1 cellular context compared by ENCODE assay signal in genomic region chr6:32127717-32128592, GRCh38.
TF ChIP-seq lines count a peak whose summit lies in the region.

TSS of gene ATF6B (minus strand) at chr6:32128246. CDS start at chr6:32128207, 39 bp downstream.

TF ChIP-seq in K562, 482 proteins besides CTCF, POLR2A, EP300 and RAD21 (continued from another document and continues in another):
- TF ChIP-seq CLOCK (CRISPR knock-in tag; IDR thresholded peaks at IDR 0.05; ENCODE audit: borderline replicate concordance) (no peak), ELK1 (CRISPR knock-in tag; IDR thresholded peaks at IDR 0.05) (no peak), IRF2 (CRISPR knock-in tag; IDR thresholded peaks at IDR 0.05) (no peak), GTF2A2 (tag; IDR thresholded peaks at IDR 0.05) (no peak), SAFB (IDR thresholded peaks at IDR 0.05; ENCODE audit: borderline replicate concordance, low read depth, low read length) (no peak), SREBF2 (CRISPR knock-in tag; IDR thresholded peaks at IDR 0.05) (no peak), ZBTB7A (IDR thresholded peaks at IDR 0.05; ENCODE audit: borderline replicate concordance, control insufficient read depth, low read depth, low read length) (peak; percentile 72; the same call in 1 of the 2 replicates), CREB1 (IDR thresholded peaks at IDR 0.05) (peak; percentile 70), CREB1 (CRISPR knock-in tag; IDR thresholded peaks at IDR 0.05) (peak; percentile 47; the same call in 1 of the 2 replicates), CHCHD3 (CRISPR knock-in tag; IDR thresholded peaks at IDR 0.05) (no peak), ARNT (IDR thresholded peaks at IDR 0.05) (peak in 1 of 2 experiments; percentile 71; a peak in 1 of 4 replicates), MCM2 (IDR thresholded peaks at IDR 0.05; ENCODE audit: low read depth) (no peak), MCM3 (IDR thresholded peaks at IDR 0.05) (no peak), POLR2B (IDR thresholded peaks at IDR 0.05; ENCODE audit: low read depth, partially characterized antibody) (peak; percentile 81), NFXL1 (CRISPR knock-in tag; IDR thresholded peaks at IDR 0.05) (no peak), ZNF232 (CRISPR knock-in tag; IDR thresholded peaks at IDR 0.05) (0 out of 2 replicates have a peak, but pooled peaks have one; percentile 57), JUND (IDR thresholded peaks at IDR 0.05; ENCODE audit: borderline replicate concordance, low read depth, low read length) (peak; percentile 76), JUND (tag; IDR thresholded peaks at IDR 0.05; ENCODE audit: borderline replicate concordance, low read depth, low read length) (peak; percentile 51; the same call in 1 of the 3 replicates), NR2C1 (IDR thresholded peaks at IDR 0.05) (peak; percentile 61; the same call in 1 of the 2 replicates), NR2C1 (tag; IDR thresholded peaks at IDR 0.05) (no peak; the same call in none of the 2 replicates), TFE3 (CRISPR knock-in tag; IDR thresholded peaks at IDR 0.05) (no peak), KLF10 (CRISPR knock-in tag; IDR thresholded peaks at IDR 0.05) (no peak), TAL1 (IDR thresholded peaks at IDR 0.05) (no peak), SOX6 (IDR thresholded peaks at IDR 0.05) (0 out of 2 replicates have a peak, but pooled peaks have one; percentile 6), SMAD3 (CRISPR knock-in tag; conservative IDR thresholded peaks at IDR 0.05) (0 out of 2 replicates have a peak, but pooled peaks have one; percentile 32), ZNF431 (CRISPR knock-in tag; IDR thresholded peaks at IDR 0.05) (no peak), CBX3 (IDR thresholded peaks at IDR 0.05; ENCODE audit: borderline replicate concordance in 1 of 2, low read length in 2 of 2) (no peak), CREBBP (IDR thresholded peaks at IDR 0.05; ENCODE audit: low read depth, low read length) (no peak), ILF3 (IDR thresholded peaks at IDR 0.05; ENCODE audit: borderline replicate concordance) (no peak), RBM39 (optimal IDR thresholded peaks at IDR 0.05; ENCODE audit: low read depth, low read length) (no peak), ZNF444 (CRISPR knock-in tag; IDR thresholded peaks at IDR 0.05) (no peak), ZNF133 (CRISPR knock-in tag; IDR thresholded peaks at IDR 0.05) (no peak), IFI16 (CRISPR knock-in tag; IDR thresholded peaks at IDR 0.05) (no peak), FOXK1 (CRISPR knock-in tag; IDR thresholded peaks at IDR 0.05; ENCODE audit: borderline replicate concordance) (no peak), LARP7 (IDR thresholded peaks at IDR 0.05) (peak; percentile 22; the same call in 1 of the 2 replicates), TEAD1 (CRISPR knock-in tag; IDR thresholded peaks at IDR 0.05) (0 out of 4 replicates have a peak, but pooled peaks of 1 of the 2 experiments have one; percentile 6), PRPF4 (IDR thresholded peaks at IDR 0.05; ENCODE audit: insufficient read depth, low read depth, low read length, poor library complexity, severe bottlenecking) (no peak), PRMT5 (CRISPR knock-in tag; IDR thresholded peaks at IDR 0.05) (no peak), NFATC3 (IDR thresholded peaks at IDR 0.05) (peak; percentile 62; the same call in 1 of the 2 replicates), ZNF75A (CRISPR knock-in tag; IDR thresholded peaks at IDR 0.05) (no peak), HSF4 (CRISPR knock-in tag; IDR thresholded peaks at IDR 0.05; ENCODE audit: borderline replicate concordance) (no peak), ZNF561 (CRISPR knock-in tag; conservative IDR thresholded peaks at IDR 0.05) (no peak), E2F3 (CRISPR knock-in tag; IDR thresholded peaks at IDR 0.05) (no peak), FOXM1 (IDR thresholded peaks at IDR 0.05; ENCODE audit: low read depth) (peak; percentile 78), FOXM1 (CRISPR knock-in tag; IDR thresholded peaks at IDR 0.05; ENCODE audit: low read depth) (no peak), ZNF12 (CRISPR knock-in tag; IDR thresholded peaks at IDR 0.05) (no peak), NFIX (CRISPR knock-in tag; IDR thresholded peaks at IDR 0.05; ENCODE audit: low read depth) (no peak)
- TF ChIP-seq, protein P1, sequence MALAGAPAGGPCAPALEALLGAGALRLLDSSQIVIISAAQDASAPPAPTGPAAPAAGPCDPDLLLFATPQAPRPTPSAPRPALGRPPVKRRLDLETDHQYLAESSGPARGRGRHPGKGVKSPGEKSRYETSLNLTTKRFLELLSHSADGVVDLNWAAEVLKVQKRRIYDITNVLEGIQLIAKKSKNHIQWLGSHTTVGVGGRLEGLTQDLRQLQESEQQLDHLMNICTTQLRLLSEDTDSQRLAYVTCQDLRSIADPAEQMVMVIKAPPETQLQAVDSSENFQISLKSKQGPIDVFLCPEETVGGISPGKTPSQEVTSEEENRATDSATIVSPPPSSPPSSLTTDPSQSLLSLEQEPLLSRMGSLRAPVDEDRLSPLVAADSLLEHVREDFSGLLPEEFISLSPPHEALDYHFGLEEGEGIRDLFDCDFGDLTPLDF (CRISPR knock-in tag; IDR thresholded peaks at IDR 0.05) = peak; percentile 75; the same call in 1 of the 2 replicates
- TF ChIP-seq, protein P2, sequence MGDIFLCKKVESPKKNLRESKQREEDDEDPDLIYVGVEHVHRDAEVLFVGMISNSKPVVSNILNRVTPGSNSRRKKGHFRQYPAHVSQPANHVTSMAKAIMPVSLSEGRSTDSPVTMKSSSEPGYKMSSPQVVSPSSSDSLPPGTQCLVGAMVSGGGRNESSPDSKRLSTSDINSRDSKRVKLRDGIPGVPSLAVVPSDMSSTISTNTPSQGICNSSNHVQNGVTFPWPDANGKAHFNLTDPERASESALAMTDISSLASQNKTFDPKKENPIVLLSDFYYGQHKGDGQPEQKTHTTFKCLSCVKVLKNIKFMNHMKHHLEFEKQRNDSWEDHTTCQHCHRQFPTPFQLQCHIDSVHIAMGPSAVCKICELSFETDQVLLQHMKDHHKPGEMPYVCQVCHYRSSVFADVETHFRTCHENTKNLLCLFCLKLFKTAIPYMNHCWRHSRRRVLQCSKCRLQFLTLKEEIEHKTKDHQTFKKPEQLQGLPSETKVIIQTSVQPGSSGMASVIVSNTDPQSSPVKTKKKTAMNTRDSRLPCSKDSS (IDR thresholded peaks at IDR 0.05; ENCODE audit: low read depth, partially characterized antibody) = no peak
- TF ChIP-seq, protein P3, sequence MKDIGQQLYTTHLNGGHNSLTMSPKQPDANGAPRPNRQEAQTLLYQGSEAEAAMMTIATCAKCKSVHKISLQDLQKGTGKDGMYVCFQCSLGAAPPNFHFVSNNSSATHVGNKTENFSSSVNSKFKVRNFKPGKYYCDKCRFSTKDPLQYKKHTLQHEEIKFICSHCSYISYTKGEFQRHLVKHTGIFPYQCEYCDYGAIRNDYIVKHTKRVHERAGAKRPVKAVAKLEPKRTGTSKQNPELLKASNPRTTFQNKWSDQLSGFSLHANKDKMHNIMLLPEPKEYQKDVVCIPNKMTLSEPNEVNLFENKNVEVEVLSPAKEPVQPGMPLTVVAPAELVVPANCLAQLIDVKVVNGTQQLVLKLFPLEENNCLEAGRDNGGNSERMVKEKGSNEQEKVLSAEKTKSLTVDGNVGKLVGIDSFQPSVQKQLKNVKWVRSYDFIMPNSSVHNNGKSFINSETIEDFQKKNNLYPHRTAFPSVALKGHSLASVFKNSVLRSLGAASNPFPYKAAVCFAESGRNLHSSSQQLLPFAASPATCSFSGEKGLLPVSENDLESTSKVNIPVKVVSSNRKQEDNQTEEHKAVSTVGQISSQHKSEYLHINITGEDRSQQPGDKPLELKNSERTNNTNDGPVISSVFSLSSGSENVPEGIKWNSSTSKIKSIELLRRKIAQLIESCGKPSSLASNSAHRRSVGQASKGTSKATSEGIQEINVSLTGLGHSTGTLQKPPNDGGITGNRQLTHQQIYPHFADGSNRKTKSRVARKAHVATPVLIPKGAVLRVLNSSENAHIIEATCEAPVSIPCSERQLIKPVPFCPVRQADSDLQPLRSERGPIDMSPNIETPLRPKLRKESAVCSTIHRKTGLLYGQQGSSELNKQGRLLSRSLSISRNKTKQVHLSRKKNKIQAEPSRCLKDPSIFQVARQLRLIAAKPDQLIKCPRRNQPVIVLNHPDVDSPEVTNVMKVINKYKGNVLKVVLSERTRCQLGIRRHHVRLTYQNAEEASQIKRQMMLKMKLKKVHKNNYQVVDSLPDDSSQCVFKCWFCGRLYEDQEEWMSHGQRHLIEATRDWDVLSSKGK (CRISPR knock-in tag; IDR thresholded peaks at IDR 0.05) = no peak
- TF ChIP-seq, protein P4, sequence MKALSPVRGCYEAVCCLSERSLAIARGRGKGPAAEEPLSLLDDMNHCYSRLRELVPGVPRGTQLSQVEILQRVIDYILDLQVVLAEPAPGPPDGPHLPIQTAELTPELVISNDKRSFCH (CRISPR knock-in tag; IDR thresholded peaks at IDR 0.05) = no peak
- TF ChIP-seq, protein P4 (tag; IDR thresholded peaks at IDR 0.05) = no peak
- TF ChIP-seq, protein P5, sequence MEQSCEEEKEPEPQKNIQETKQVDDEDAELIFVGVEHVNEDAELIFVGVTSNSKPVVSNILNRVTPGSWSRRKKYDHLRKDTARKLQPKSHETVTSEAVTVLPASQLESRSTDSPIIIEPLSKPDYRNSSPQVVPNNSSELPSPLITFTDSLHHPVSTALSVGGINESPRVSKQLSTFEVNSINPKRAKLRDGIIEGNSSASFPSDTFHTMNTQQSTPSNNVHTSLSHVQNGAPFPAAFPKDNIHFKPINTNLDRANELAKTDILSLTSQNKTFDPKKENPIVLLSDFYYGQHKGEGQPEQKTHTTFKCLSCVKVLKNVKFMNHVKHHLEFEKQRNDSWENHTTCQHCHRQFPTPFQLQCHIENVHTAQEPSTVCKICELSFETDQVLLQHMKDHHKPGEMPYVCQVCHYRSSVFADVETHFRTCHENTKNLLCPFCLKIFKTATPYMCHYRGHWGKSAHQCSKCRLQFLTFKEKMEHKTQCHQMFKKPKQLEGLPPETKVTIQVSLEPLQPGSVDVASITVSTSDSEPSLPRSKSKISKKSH (CRISPR knock-in tag; IDR thresholded peaks at IDR 0.05) = no peak
- TF ChIP-seq, protein P6, sequence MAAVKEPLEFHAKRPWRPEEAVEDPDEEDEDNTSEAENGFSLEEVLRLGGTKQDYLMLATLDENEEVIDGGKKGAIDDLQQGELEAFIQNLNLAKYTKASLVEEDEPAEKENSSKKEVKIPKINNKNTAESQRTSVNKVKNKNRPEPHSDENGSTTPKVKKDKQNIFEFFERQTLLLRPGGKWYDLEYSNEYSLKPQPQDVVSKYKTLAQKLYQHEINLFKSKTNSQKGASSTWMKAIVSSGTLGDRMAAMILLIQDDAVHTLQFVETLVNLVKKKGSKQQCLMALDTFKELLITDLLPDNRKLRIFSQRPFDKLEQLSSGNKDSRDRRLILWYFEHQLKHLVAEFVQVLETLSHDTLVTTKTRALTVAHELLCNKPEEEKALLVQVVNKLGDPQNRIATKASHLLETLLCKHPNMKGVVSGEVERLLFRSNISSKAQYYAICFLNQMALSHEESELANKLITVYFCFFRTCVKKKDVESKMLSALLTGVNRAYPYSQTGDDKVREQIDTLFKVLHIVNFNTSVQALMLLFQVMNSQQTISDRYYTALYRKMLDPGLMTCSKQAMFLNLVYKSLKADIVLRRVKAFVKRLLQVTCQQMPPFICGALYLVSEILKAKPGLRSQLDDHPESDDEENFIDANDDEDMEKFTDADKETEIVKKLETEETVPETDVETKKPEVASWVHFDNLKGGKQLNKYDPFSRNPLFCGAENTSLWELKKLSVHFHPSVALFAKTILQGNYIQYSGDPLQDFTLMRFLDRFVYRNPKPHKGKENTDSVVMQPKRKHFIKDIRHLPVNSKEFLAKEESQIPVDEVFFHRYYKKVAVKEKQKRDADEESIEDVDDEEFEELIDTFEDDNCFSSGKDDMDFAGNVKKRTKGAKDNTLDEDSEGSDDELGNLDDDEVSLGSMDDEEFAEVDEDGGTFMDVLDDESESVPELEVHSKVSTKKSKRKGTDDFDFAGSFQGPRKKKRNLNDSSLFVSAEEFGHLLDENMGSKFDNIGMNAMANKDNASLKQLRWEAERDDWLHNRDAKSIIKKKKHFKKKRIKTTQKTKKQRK (IDR thresholded peaks at IDR 0.05; ENCODE audit: borderline replicate concordance, low read depth, low read length) = no peak; the same call in 1 of the 2 replicates
